In genomic region chrX:3663576-3664290, GRCh38 we compare ENCODE assay signal across 10 cellular contexts. TPM values are rescaled to one million over a fixed set of nuclear protein-coding genes. Genes with fewer than 3 reads are reported as not detected.
DNase-seq lines count a peak whose midpoint lies in the region; ATAC-seq and TF ChIP-seq lines count a peak whose summit lies in the region.
"Had no signal": no experiment of that assay in that cellular context is flagged by ENCODE, and none has a peak within 500 bp of the region (broad histone marks: within the 10 kb centered on the region; RNA-seq: fewer than 3 reads in every experiment).

No MANE protein-coding gene starts in this region.

- no peak for TF ChIP-seq CTCF in vagina (IDR thresholded peaks at IDR 0.05)
- no peak for TF ChIP-seq CTCF in testis (IDR thresholded peaks at IDR 0.05)

- peaks cover 9% of the 10 kb centered on the region for H3K36me3 Mint-ChIP-seq in stimulated activated naive CD8-positive, alpha-beta T cell treated with anti-CD3 and anti-CD28 coated beads, Interleukin-15, Interleukin-2, amounts not matched to agents 100 ng/mL and 50 ng/mL, for 24 hours (ENCODE audit: low read depth)

- WGBS in testis, 2 donors: 64 to 72% methylated on average over 5 to 9 of the region's 10 CpGs

- H3K27ac Mint-ChIP-seq in stimulated activated naive CD8-positive, alpha-beta T cell treated with anti-CD3 and anti-CD28 coated beads, Interleukin-15, Interleukin-2, amounts not matched to agents 100 ng/mL and 50 ng/mL, for 24 hours: peak overlapping the region; percentile 58
- H3K27ac Mint-ChIP-seq: activated T-helper 2 cell treated with anti-CD3 and anti-CD28 coated beads, Interferon-gamma antibody, Interleukin-2, Interleukin-4, amounts not matched to agents 10 μg/mL and 5 μg/mL and 100 μg/mL, durations not matched to agents 14 hours and 24 hours and 36 hours had no signal

- H3K4me1 Mint-ChIP-seq in stimulated activated naive CD8-positive, alpha-beta T cell treated with anti-CD3 and anti-CD28 coated beads, Interleukin-15, Interleukin-2, amounts not matched to agents 100 ng/mL and 50 ng/mL, for 24 hours (ENCODE audit: low read depth): peaks cover 4% of the 10 kb centered on the region

- H3K36me3 ChIP-seq in vagina (no peaks in the 10 kb centered on the region), testis (ENCODE audit: low read depth, missing control alignments) (no peaks in the 10 kb centered on the region)

- TF ChIP-seq POLR2A in vagina (IDR thresholded peaks at IDR 0.05) (no peak), testis (IDR thresholded peaks at IDR 0.05) (no peak)

- H3K27me3 ChIP-seq in vagina (no peaks in the 10 kb centered on the region), testis (no peaks in the 10 kb centered on the region)

- no peak for DNase-seq in stimulated activated naive CD8-positive, alpha-beta T cell treated with anti-CD3 and anti-CD28 coated beads, Interleukin-15, Interleukin-2, amounts not matched to agents 100 U/mL and 50 U/mL, for 24 hours
- peak; percentile 7 for DNase-seq in amniotic epithelial cell (ENCODE audit: low read depth)
- no peak for DNase-seq in NCI-H187 treated with DMSO at 0.1 percent for 48 hours (lab: John Stamatoyannopoulos, UW)
- DNase-seq in DMS53 (lab: John Stamatoyannopoulos, UW): no peak
- no peak for DNase-seq in vagina (ENCODE audit: extremely low spot score in 2 of 2)
- DNase-seq in testis: no peak
- DNase-seq: NCI-H510A had no signal

- no peak overlapping the region for H3K27ac ChIP-seq in vagina
- H3K27ac ChIP-seq in testis: no peak overlapping the region

- no peak for ATAC-seq in stimulated activated naive CD8-positive, alpha-beta T cell treated with anti-CD3 and anti-CD28 coated beads, Interleukin-15, Interleukin-2, amounts not matched to agents 100 U/mL and 50 U/mL, for 24 hours
- peak; percentile 72 for ATAC-seq in HG03342 (IDR thresholded peaks at IDR 0.05; ENCODE audit: unreplicated experiment)

- intact Hi-C loops in vagina (cut with DNase I) (no loop called here), testis (cut with DNase I; ENCODE audit: low total_unique reads) (no loop called here)

- H3K9me3 ChIP-seq in vagina (no peaks in the 10 kb centered on the region), testis (no peaks in the 10 kb centered on the region)

- H3K27me3 Mint-ChIP-seq in stimulated activated naive CD8-positive, alpha-beta T cell treated with anti-CD3 and anti-CD28 coated beads, Interleukin-15, Interleukin-2, amounts not matched to agents 100 ng/mL and 50 ng/mL, for 24 hours: no peaks in the 10 kb centered on the region

- H3K9me3 Mint-ChIP-seq in stimulated activated naive CD8-positive, alpha-beta T cell treated with anti-CD3 and anti-CD28 coated beads, Interleukin-15, Interleukin-2, amounts not matched to agents 100 ng/mL and 50 ng/mL, for 24 hours: no peaks in the 10 kb centered on the region
- H3K9me3 Mint-ChIP-seq: activated T-helper 2 cell treated with anti-CD3 and anti-CD28 coated beads, Interferon-gamma antibody, Interleukin-2, Interleukin-4, amounts not matched to agents 10 μg/mL and 5 μg/mL and 100 μg/mL, durations not matched to agents 14 hours and 24 hours and 36 hours had no signal

- H3K4me3 Mint-ChIP-seq in stimulated activated naive CD8-positive, alpha-beta T cell treated with anti-CD3 and anti-CD28 coated beads, Interleukin-15, Interleukin-2, amounts not matched to agents 100 ng/mL and 50 ng/mL, for 24 hours: no peak overlapping the region

- H3K4me1 ChIP-seq in vagina (no peaks in the 10 kb centered on the region), testis (no peaks in the 10 kb centered on the region)

- H3K4me3 ChIP-seq in vagina (no peak overlapping the region), testis (no peak overlapping the region)

RNA-seq across cellular contexts. Expression of gene PRKX, which starts 49.7 kb away (rescaled TPM):
- total RNA-seq in vagina (51.6 TPM), testis (10 to 100 TPM; 39.9 to 40.1 TPM)
- 19.2 TPM for polyA plus RNA-seq in testis (ENCODE audit: insufficient read depth, low read depth, low replicate concordance)
